Comparison of ENCODE assay signal across 1 cellular context in genomic region chrX:68498508-68499379, GRCh38.
A peak's percentile ranks its signal among the peaks of the same experiment; 100 is the strongest.
TF ChIP-seq lines count a peak whose summit lies in the region.

TSS of gene YIPF6 (plus strand) at chrX:68499051. CDS start at chrX:68499067, 16 bp downstream.

TF ChIP-seq in GM12878, 131 proteins besides CTCF, POLR2A, EP300 and RAD21 (continued from another document and continues in another):
- TF ChIP-seq BCLAF1 (IDR thresholded peaks at IDR 0.05) (no peak), TCF7 (IDR thresholded peaks at IDR 0.05; ENCODE audit: borderline replicate concordance) (no peak), ATF2 (IDR thresholded peaks at IDR 0.05; ENCODE audit: low read length) (no peak), CBFB (IDR thresholded peaks at IDR 0.05; ENCODE audit: low read depth) (peak; percentile 47; the same call in 1 of the 2 replicates), GABPA (IDR thresholded peaks at IDR 0.05; ENCODE audit: low read depth) (no peak), EED (IDR thresholded peaks at IDR 0.05; ENCODE audit: low read depth) (no peak), E4F1 (IDR thresholded peaks at IDR 0.05; ENCODE audit: borderline replicate concordance, partially characterized antibody) (no peak), SREBF2 (IDR thresholded peaks at IDR 0.05; ENCODE audit: low read length) (no peak), SRF (IDR thresholded peaks at IDR 0.05; ENCODE audit: low read depth in 2 of 2, low read length in 2 of 2) (no peak), YY1 (IDR thresholded peaks at IDR 0.05; ENCODE audit: low read depth, low read length) (peak; percentile 98), ZBED1 (IDR thresholded peaks at IDR 0.05; ENCODE audit: borderline replicate concordance) (no peak), ELK1 (IDR thresholded peaks at IDR 0.05; ENCODE audit: low read depth, low read length) (no peak), SUZ12 (IDR thresholded peaks at IDR 0.05; ENCODE audit: unreplicated experiment) (no peak), POLR2AphosphoS2 (IDR thresholded peaks at IDR 0.05; ENCODE audit: low read depth, low read length) (peak; percentile 69; the same call in 1 of the 2 replicates), ZBTB40 (IDR thresholded peaks at IDR 0.05; ENCODE audit: borderline replicate concordance) (no peak), FOS (IDR thresholded peaks at IDR 0.05; ENCODE audit: borderline replicate concordance, extremely low read depth, insufficient read length) (no peak), WRNIP1 (IDR thresholded peaks at IDR 0.05; ENCODE audit: borderline replicate concordance, low read depth, low read length) (no peak), NRF1 (conservative IDR thresholded peaks at IDR 0.05; ENCODE audit: low read depth, low read length) (no peak), TAF1 (IDR thresholded peaks at IDR 0.05; ENCODE audit: borderline replicate concordance, low read depth, low read length) (peak; percentile 91), BRCA1 (IDR thresholded peaks at IDR 0.05; ENCODE audit: low read depth, low read length) (no peak), PAX5 (IDR thresholded peaks at IDR 0.05; ENCODE audit: borderline replicate concordance, low read depth, low read length) (no peak), ZNF274 (IDR thresholded peaks at IDR 0.05; ENCODE audit: insufficient read depth, insufficient read length) (no peak), NFIC (IDR thresholded peaks at IDR 0.05; ENCODE audit: low read depth, low read length) (no peak), SMAD1 (IDR thresholded peaks at IDR 0.05; ENCODE audit: low read depth, partially characterized antibody) (no peak), TCF3 (IDR thresholded peaks at IDR 0.05; ENCODE audit: borderline replicate concordance, insufficient read depth, low read depth, low read length) (no peak), TARDBP (IDR thresholded peaks at IDR 0.05; ENCODE audit: borderline replicate concordance) (no peak), BMI1 (IDR thresholded peaks at IDR 0.05; ENCODE audit: borderline replicate concordance) (no peak), JUNB (IDR thresholded peaks at IDR 0.05) (no peak), PBX3 (IDR thresholded peaks at IDR 0.05; ENCODE audit: insufficient replicate concordance, low read depth, low read length) (no peak), E2F4 (IDR thresholded peaks at IDR 0.05; ENCODE audit: low read depth, low read length) (no peak), SREBF1 (IDR thresholded peaks at IDR 0.05; ENCODE audit: low read length) (no peak), LARP7 (IDR thresholded peaks at IDR 0.05) (no peak), STAT1 (conservative IDR thresholded peaks at IDR 0.05) (no peak), STAT3 (IDR thresholded peaks at IDR 0.05; ENCODE audit: low read depth, low read length) (no peak), BCL11A (IDR thresholded peaks at IDR 0.05; ENCODE audit: low read depth, low read length) (no peak), CBX3 (IDR thresholded peaks at IDR 0.05; ENCODE audit: borderline replicate concordance, low read depth) (no peak), TBL1XR1 (IDR thresholded peaks at IDR 0.05; ENCODE audit: low read depth, low read length) (no peak; the same call in 1 of the 2 replicates), BHLHE40 (IDR thresholded peaks at IDR 0.05; ENCODE audit: borderline replicate concordance in 1 of 2, low read depth in 2 of 2, low read length in 1 of 2) (peak; percentile 23 to 82; a peak in 2 of 4 replicates)
- TF ChIP-seq, protein P1, sequence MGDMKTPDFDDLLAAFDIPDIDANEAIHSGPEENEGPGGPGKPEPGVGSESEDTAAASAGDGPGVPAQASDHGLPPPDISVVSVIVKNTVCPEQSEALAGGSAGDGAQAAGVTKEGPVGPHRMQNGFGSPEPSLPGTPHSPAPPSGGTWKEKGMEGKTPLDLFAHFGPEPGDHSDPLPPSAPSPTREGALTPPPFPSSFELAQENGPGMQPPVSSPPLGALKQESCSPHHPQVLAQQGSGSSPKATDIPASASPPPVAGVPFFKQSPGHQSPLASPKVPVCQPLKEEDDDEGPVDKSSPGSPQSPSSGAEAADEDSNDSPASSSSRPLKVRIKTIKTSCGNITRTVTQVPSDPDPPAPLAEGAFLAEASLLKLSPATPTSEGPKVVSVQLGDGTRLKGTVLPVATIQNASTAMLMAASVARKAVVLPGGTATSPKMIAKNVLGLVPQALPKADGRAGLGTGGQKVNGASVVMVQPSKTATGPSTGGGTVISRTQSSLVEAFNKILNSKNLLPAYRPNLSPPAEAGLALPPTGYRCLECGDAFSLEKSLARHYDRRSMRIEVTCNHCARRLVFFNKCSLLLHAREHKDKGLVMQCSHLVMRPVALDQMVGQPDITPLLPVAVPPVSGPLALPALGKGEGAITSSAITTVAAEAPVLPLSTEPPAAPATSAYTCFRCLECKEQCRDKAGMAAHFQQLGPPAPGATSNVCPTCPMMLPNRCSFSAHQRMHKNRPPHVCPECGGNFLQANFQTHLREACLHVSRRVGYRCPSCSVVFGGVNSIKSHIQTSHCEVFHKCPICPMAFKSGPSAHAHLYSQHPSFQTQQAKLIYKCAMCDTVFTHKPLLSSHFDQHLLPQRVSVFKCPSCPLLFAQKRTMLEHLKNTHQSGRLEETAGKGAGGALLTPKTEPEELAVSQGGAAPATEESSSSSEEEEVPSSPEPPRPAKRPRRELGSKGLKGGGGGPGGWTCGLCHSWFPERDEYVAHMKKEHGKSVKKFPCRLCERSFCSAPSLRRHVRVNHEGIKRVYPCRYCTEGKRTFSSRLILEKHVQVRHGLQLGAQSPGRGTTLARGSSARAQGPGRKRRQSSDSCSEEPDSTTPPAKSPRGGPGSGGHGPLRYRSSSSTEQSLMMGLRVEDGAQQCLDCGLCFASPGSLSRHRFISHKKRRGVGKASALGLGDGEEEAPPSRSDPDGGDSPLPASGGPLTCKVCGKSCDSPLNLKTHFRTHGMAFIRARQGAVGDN (IDR thresholded peaks at IDR 0.05): peak; percentile 65
- TF ChIP-seq, protein P2, sequence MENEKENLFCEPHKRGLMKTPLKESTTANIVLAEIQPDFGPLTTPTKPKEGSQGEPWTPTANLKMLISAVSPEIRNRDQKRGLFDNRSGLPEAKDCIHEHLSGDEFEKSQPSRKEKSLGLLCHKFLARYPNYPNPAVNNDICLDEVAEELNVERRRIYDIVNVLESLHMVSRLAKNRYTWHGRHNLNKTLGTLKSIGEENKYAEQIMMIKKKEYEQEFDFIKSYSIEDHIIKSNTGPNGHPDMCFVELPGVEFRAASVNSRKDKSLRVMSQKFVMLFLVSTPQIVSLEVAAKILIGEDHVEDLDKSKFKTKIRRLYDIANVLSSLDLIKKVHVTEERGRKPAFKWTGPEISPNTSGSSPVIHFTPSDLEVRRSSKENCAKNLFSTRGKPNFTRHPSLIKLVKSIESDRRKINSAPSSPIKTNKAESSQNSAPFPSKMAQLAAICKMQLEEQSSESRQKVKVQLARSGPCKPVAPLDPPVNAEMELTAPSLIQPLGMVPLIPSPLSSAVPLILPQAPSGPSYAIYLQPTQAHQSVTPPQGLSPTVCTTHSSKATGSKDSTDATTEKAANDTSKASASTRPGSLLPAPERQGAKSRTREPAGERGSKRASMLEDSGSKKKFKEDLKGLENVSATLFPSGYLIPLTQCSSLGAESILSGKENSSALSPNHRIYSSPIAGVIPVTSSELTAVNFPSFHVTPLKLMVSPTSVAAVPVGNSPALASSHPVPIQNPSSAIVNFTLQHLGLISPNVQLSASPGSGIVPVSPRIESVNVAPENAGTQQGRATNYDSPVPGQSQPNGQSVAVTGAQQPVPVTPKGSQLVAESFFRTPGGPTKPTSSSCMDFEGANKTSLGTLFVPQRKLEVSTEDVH (IDR thresholded peaks at IDR 0.05; ENCODE audit: low read depth, partially characterized antibody): no peak
